In genomic region chr19:10644351-10645007, GRCh38 we compare ENCODE assay signal across 1 cellular context.
TF ChIP-seq lines count a peak whose summit lies in the region.

No MANE protein-coding gene starts in this region.

TF ChIP-seq in IMR-90, 13 proteins besides CTCF, POLR2A, EP300 and RAD21:
- TF ChIP-seq SMC3 (IDR thresholded peaks at IDR 0.05; ENCODE audit: low read depth, low read length) (peak; percentile 97), RFX5 (IDR thresholded peaks at IDR 0.05; ENCODE audit: low read depth, low read length) (no peak), MXI1 (IDR thresholded peaks at IDR 0.05; ENCODE audit: borderline replicate concordance, low read depth, low read length) (no peak), RCOR1 (IDR thresholded peaks at IDR 0.05; ENCODE audit: insufficient replicate concordance, low read length) (no peak), CEBPB (IDR thresholded peaks at IDR 0.05; ENCODE audit: low read depth, low read length) (no peak), BHLHE40 (IDR thresholded peaks at IDR 0.05; ENCODE audit: low read depth, low read length) (0 out of 2 replicates have a peak, but pooled peaks have one; percentile 9), MAZ (IDR thresholded peaks at IDR 0.05; ENCODE audit: borderline replicate concordance, low read depth, low read length) (peak; percentile 49; the same call in 1 of the 2 replicates), ELK1 (IDR thresholded peaks at IDR 0.05; ENCODE audit: borderline replicate concordance, low read depth, low read length) (no peak), CHD1 (IDR thresholded peaks at IDR 0.05; ENCODE audit: low read depth, low read length) (no peak)
